13 cellular contexts compared by ENCODE assay signal in genomic region chr20:32562495-32562911, GRCh38. TPM values are rescaled to one million over a fixed set of nuclear protein-coding genes. Genes with fewer than 3 reads are reported as not detected.
DNase-seq lines count a peak whose midpoint lies in the region; ATAC-seq and TF ChIP-seq lines count a peak whose summit lies in the region.
"Had no signal": no experiment of that assay in that cellular context is flagged by ENCODE, and none has a peak within 500 bp of the region (broad histone marks: within the 10 kb centered on the region; RNA-seq: fewer than 3 reads in every experiment).

No MANE protein-coding gene starts in this region.

- no peak for TF ChIP-seq CTCF in cardiac muscle cell (IDR thresholded peaks at IDR 0.05; ENCODE audit: low read depth, low read length)

- no peak overlapping the region for H2BK15ac ChIP-seq in mesendoderm (replicated peaks; ENCODE audit: low read depth)

- H2AK5ac ChIP-seq in mesendoderm (ENCODE audit: low read length) = no peak overlapping the region

- H3K27me3 ChIP-seq in cardiac muscle cell (no peaks in the 10 kb centered on the region), mesendoderm (ENCODE audit: insufficient read depth, low read length, poor library complexity) (no peaks in the 10 kb centered on the region)
- H3K27me3 ChIP-seq: pancreas had no signal

- no peak overlapping the region for H3K23ac ChIP-seq in mesendoderm (ENCODE audit: low read length)

- WGBS in mesendoderm (ENCODE audit: extremely low coverage, insufficient coverage, low lambda C conversion rate) = no CpG with 5 or more reads among the region's 5 CpGs

- intact Hi-C loops in left ventricle myocardium superior (cut with micrococcal nuclease) = no loop called here

- H3K4me3 ChIP-seq in cardiac muscle cell = no peak overlapping the region
- no peak overlapping the region for H3K4me3 ChIP-seq in mesendoderm (ENCODE audit: low read length)
- H3K4me3 ChIP-seq: heart right ventricle, pancreas had no signal

- no peak overlapping the region for H4K8ac ChIP-seq in mesendoderm (ENCODE audit: low read depth, low read length)

- peak overlapping the region; percentile 36 for H3K27ac Mint-ChIP-seq in activated naive CD8-positive, alpha-beta T cell treated with anti-CD3 and anti-CD28 coated beads, Interleukin-2, amount 10 ng/mL, durations not matched to agents 7 days and 5 days

- DNase-seq in cardiac muscle cell (ENCODE audit: low read depth in 1 of 2, low spot score in 1 of 2) (peak in 1 of 2 donors; percentile 53), left ventricle myocardium superior (no peak), mesendoderm (peak; percentile 88), NCI-H187 (lab: John Stamatoyannopoulos, UW) (no peak), dedifferentiated amniotic fluid mesenchymal stem cell (ENCODE audit: extremely low spot score) (no peak)
- DNase-seq in activated naive CD8-positive, alpha-beta T cell treated with anti-CD3 and anti-CD28 coated beads, Interleukin-2, amount 10 ng/mL, durations not matched to agents 7 days and 5 days = no peak
- DNase-seq: activated naive CD4-positive, alpha-beta T cell; heart right ventricle; MV-4-11; PC-3 had no signal

- no peaks in the 10 kb centered on the region for H3K36me3 ChIP-seq in cardiac muscle cell
- H3K36me3 ChIP-seq in mesendoderm (ENCODE audit: control insufficient read depth, insufficient read depth, low read length) = no peaks in the 10 kb centered on the region
- H3K36me3 ChIP-seq: heart right ventricle, pancreas had no signal

- H3K79me1 ChIP-seq in mesendoderm (ENCODE audit: low read length) = no peaks in the 10 kb centered on the region

- no peak overlapping the region for H3K4me2 ChIP-seq in mesendoderm (ENCODE audit: low read length)

- H3K36me3 Mint-ChIP-seq in activated naive CD8-positive, alpha-beta T cell treated with anti-CD3 and anti-CD28 coated beads, Interleukin-2, amount 10 ng/mL, durations not matched to agents 7 days and 5 days = no peaks in the 10 kb centered on the region

- H3K4me1 ChIP-seq in cardiac muscle cell (ENCODE audit: low read depth) (peaks cover 32% of the 10 kb centered on the region), mesendoderm (ENCODE audit: control insufficient read depth, low read depth, low read length) (no peaks in the 10 kb centered on the region)
- H3K4me1 ChIP-seq: pancreas had no signal

- no peaks in the 10 kb centered on the region for H3K9me3 ChIP-seq in cardiac muscle cell (ENCODE audit: low read depth)
- H3K9me3 ChIP-seq: heart right ventricle, pancreas had no signal

- POLR2A ChIA-PET in activated naive CD8-positive, alpha-beta T cell treated with anti-CD3 and anti-CD28 coated beads, Interleukin-2, amount 10 ng/mL, durations not matched to agents 7 days and 5 days (lab: Charles Lee) = no interaction called here

- H4K5ac ChIP-seq in mesendoderm (ENCODE audit: low read length) = no peak overlapping the region

- no peaks in the 10 kb centered on the region for H3K27me3 Mint-ChIP-seq in activated naive CD8-positive, alpha-beta T cell treated with anti-CD3 and anti-CD28 coated beads, Interleukin-2, amount 10 ng/mL, durations not matched to agents 7 days and 5 days

- peaks cover 18% of the 10 kb centered on the region for H3K4me1 Mint-ChIP-seq in activated naive CD8-positive, alpha-beta T cell treated with anti-CD3 and anti-CD28 coated beads, Interleukin-2, amount 10 ng/mL, durations not matched to agents 7 days and 5 days

- H3K4me3 Mint-ChIP-seq in activated naive CD8-positive, alpha-beta T cell treated with anti-CD3 and anti-CD28 coated beads, Interleukin-2, amount 10 ng/mL, durations not matched to agents 7 days and 5 days = no peak overlapping the region

- no peak overlapping the region for H3K18ac ChIP-seq in mesendoderm (ENCODE audit: low read length)

- ATAC-seq in left ventricle myocardium superior = no peak
- ATAC-seq in activated naive CD8-positive, alpha-beta T cell treated with anti-CD3 and anti-CD28 coated beads, Interleukin-2, amount 10 ng/mL, durations not matched to agents 7 days and 5 days (ENCODE audit: low read depth) = no peak
- no peak for ATAC-seq in HG03095 (IDR thresholded peaks at IDR 0.05; ENCODE audit: unreplicated experiment)
- no peak for ATAC-seq in activated CD4-positive, CD25-positive, alpha-beta regulatory T cell treated with anti-CD3 and anti-CD28 coated beads, Interleukin-2, amount 50 U/mL, for 24 hours
- ATAC-seq: heart right ventricle, pancreas, PC-3 had no signal

- H3K9ac ChIP-seq in mesendoderm (ENCODE audit: low read length) = no peak overlapping the region

- H2BK120ac ChIP-seq in mesendoderm (ENCODE audit: low read depth, low read length) = no peak overlapping the region

- H3K27ac ChIP-seq in cardiac muscle cell = peak overlapping the region; percentile 75
- H3K27ac ChIP-seq in mesendoderm (ENCODE audit: low read depth, low read length) = no peak overlapping the region
- H3K27ac ChIP-seq: heart right ventricle, pancreas had no signal

- no peaks in the 10 kb centered on the region for H3K79me2 ChIP-seq in mesendoderm (ENCODE audit: control insufficient read depth, insufficient read depth, low read length)

- no peak overlapping the region for H3K4ac ChIP-seq in mesendoderm (ENCODE audit: low read depth, low read length)

- no peak overlapping the region for H3K56ac ChIP-seq in mesendoderm (ENCODE audit: low read length)

- H3K9me3 Mint-ChIP-seq in activated naive CD8-positive, alpha-beta T cell treated with anti-CD3 and anti-CD28 coated beads, Interleukin-2, amount 10 ng/mL, durations not matched to agents 7 days and 5 days = no peaks in the 10 kb centered on the region

- no peak overlapping the region for H2BK5ac ChIP-seq in mesendoderm (ENCODE audit: low read length)

RNA-seq across cellular contexts. Expression of gene NOL4L, which starts 22.6 kb away (rescaled TPM):
- total RNA-seq in cardiac muscle cell (34.9 and 42.9 TPM in 2 replicates), left ventricle myocardium superior (5.2 TPM)
- 24.6 and 29.9 TPM in 2 replicates for polyA plus RNA-seq in cardiac muscle cell
- 10 to 100 TPM; 39.1 to 41.1 TPM for total RNA-seq in activated naive CD8-positive, alpha-beta T cell treated with anti-CD3 and anti-CD28 coated beads, Interleukin-2, amount 10 ng/mL, durations not matched to agents 7 days and 5 days
- polyA plus RNA-seq in mesendoderm (2013, experiment 1 of 2) = 9.5 TPM
- polyA plus RNA-seq in mesendoderm (2013, experiment 2 of 2) = 9.0 TPM
